ENCODE assay signal across 19 cellular contexts in genomic region chr16:84979516-84979915, GRCh38. TPM values are rescaled to one million over a fixed set of nuclear protein-coding genes. Genes with fewer than 3 reads are reported as not detected.
A peak's percentile ranks its signal among the peaks of the same experiment; 100 is the strongest.
DNase-seq lines count a peak whose midpoint lies in the region; ATAC-seq, FAIRE-seq and TF ChIP-seq lines count a peak whose summit lies in the region.
"Had no signal": no experiment of that assay in that cellular context is flagged by ENCODE, and none has a peak within 500 bp of the region (broad histone marks: within the 10 kb centered on the region; RNA-seq: fewer than 3 reads in every experiment).

No MANE protein-coding gene starts in this region.

- H4K20me1 ChIP-seq in GM23248 (ENCODE audit: insufficient read depth), result no peaks in the 10 kb centered on the region
- H4K20me1 ChIP-seq in PC-3 (ENCODE audit: low read length), result no peaks in the 10 kb centered on the region

- H3K4me3 ChIP-seq in GM23248 (no peak overlapping the region), PC-3 (ENCODE audit: low read length) (no peak overlapping the region)
- H3K4me3 ChIP-seq: GM12878, K562 had no signal

- no peaks in the 10 kb centered on the region for H3K9me2 ChIP-seq in GM23248 (ENCODE audit: insufficient read depth)
- H3K9me2 ChIP-seq in PC-3 (replicated peaks; ENCODE audit: low read length), result no peaks in the 10 kb centered on the region

- H2AFZ ChIP-seq in GM23248 (no peak overlapping the region), PC-3 (ENCODE audit: low read length) (no peak overlapping the region)

- H3K4me3 Mint-ChIP-seq in chondrocyte (ENCODE audit: unreplicated experiment), result no peak overlapping the region
- H3K4me3 Mint-ChIP-seq in mesothelial cell of epicardium, result no peak overlapping the region

- H3K27ac Mint-ChIP-seq in chondrocyte (ENCODE audit: unreplicated experiment), result peak overlapping the region; percentile 9
- peak overlapping the region; percentile 45 for H3K27ac Mint-ChIP-seq in mesothelial cell of epicardium

- H3K9me3 ChIP-seq in GM23248 (ENCODE audit: low read depth) (no peaks in the 10 kb centered on the region), PC-3 (ENCODE audit: low read length) (no peaks in the 10 kb centered on the region)

- intact Hi-C loops in PC-3 (cut with micrococcal nuclease), result no loop called here

- no peak for TF ChIP-seq CTCF in PC-3 (conservative IDR thresholded peaks at IDR 0.05; ENCODE audit: low read depth, low read length)
- TF ChIP-seq CTCF in chondrocyte (IDR thresholded peaks at IDR 0.05), result no peak
- TF ChIP-seq CTCF in mesothelial cell of epicardium (IDR thresholded peaks at IDR 0.05; ENCODE audit: unreplicated experiment), result no peak

- ATAC-seq in PC-3, result peak; percentile 70
- ATAC-seq: GM12878, K562 had no signal

- H3K79me2 ChIP-seq in GM23248 (ENCODE audit: insufficient read depth) (peaks cover 60% of the 10 kb centered on the region), PC-3 (ENCODE audit: low read length) (peaks cover 8% of the 10 kb centered on the region; the same call in 1 of the 2 replicates)

- no peak for TF ChIP-seq POLR2A in H54 (IDR thresholded peaks at IDR 0.05; ENCODE audit: low read depth, low read length)

- H3K4me1 Mint-ChIP-seq in chondrocyte (ENCODE audit: low read depth) (peaks cover 6% of the 10 kb centered on the region), mesothelial cell of epicardium (no peaks in the 10 kb centered on the region)

- H3K36me3 ChIP-seq in GM23248 (ENCODE audit: low read depth) (peaks cover 33% of the 10 kb centered on the region), PC-3 (ENCODE audit: low read depth, low read length) (peaks cover 37% of the 10 kb centered on the region)

- no peak overlapping the region for H3K9ac ChIP-seq in GM23248
- H3K9ac ChIP-seq in PC-3 (ENCODE audit: low read length), result no peak overlapping the region

- POLR2A ChIA-PET in PC-3 (lab: Charles Lee; ENCODE audit: unreplicated experiment), result no interaction called here

- H3K36me3 Mint-ChIP-seq in chondrocyte (ENCODE audit: low read depth) (peaks cover 32% of the 10 kb centered on the region), mesothelial cell of epicardium (peaks cover 34% of the 10 kb centered on the region)

- H3K27me3 Mint-ChIP-seq in chondrocyte (ENCODE audit: low read depth), result no peaks in the 10 kb centered on the region
- no peaks in the 10 kb centered on the region for H3K27me3 Mint-ChIP-seq in mesothelial cell of epicardium (ENCODE audit: low read depth)

- peak; percentile 67 for DNase-seq in GM23248
- DNase-seq in PC-3, result peak; percentile 69
- DNase-seq in chondrocyte (ENCODE audit: low spot score), result no peak
- no peak for DNase-seq in mesothelial cell of epicardium (ENCODE audit: low spot score in 2 of 2, unreplicated experiment in 2 of 2)
- DNase-seq in H54 (ENCODE audit: insufficient read length, low spot score), result no peak
- DNase-seq in ecto neural progenitor cell (ENCODE audit: low spot score), result no peak
- DNase-seq in D341Med (ENCODE audit: low spot score), result no peak
- DNase-seq: AML-193, DMS153, GOT3, NCI-H1105 treated with DMSO at 0.1 percent for 48 hours, NCI-H1694 treated with DMSO at 0.1 percent for 48 hours, NCI-H510A, NCI-H82, OCI-M1, RPMI8226 had no signal

- H3K27ac ChIP-seq in GM23248 (peak overlapping the region; percentile 33), PC-3 (ENCODE audit: low read length) (peak overlapping the region; percentile 28)
- H3K27ac ChIP-seq: C4-2B had no signal

- H3K27me3 ChIP-seq in GM23248 (replicated peaks; ENCODE audit: insufficient read depth) (no peaks in the 10 kb centered on the region), PC-3 (ENCODE audit: low read length) (no peaks in the 10 kb centered on the region)

- no peak for FAIRE-seq in H54 (lab: Jason Lieb, UNC)
- FAIRE-seq: GM12878, K562 had no signal

- whole genome bisulfite sequencing in GM23248 (ENCODE audit: low coverage in 1 of 2, low lambda C conversion rate in 2 of 2, missing lambda C conversion rate in 2 of 2), 2 experiments, result 66 to 72% methylated on average over 4 of the region's 4 CpGs

- in situ Hi-C loops in GM23248 (cut with MboI), result no loop called here

- no peaks in the 10 kb centered on the region for H3K9me3 Mint-ChIP-seq in chondrocyte (ENCODE audit: low read depth)
- no peaks in the 10 kb centered on the region for H3K9me3 Mint-ChIP-seq in mesothelial cell of epicardium

- H3F3A ChIP-seq in GM23248 (ENCODE audit: insufficient read depth), result peaks cover 26% of the 10 kb centered on the region
- H3F3A ChIP-seq in PC-3 (ENCODE audit: low read length, unreplicated experiment), result no peaks in the 10 kb centered on the region

- H3K4me2 ChIP-seq in GM23248 (ENCODE audit: unreplicated experiment) (peak overlapping the region; percentile 43), PC-3 (ENCODE audit: low read length) (0 out of 2 replicates have a peak overlapping the region, but pooled peaks have one; percentile 1)

- CTCF ChIA-PET in PC-3 (lab: Charles Lee), result no interaction called here

- H3K4me1 ChIP-seq in GM23248 (ENCODE audit: insufficient read depth) (peaks cover 28% of the 10 kb centered on the region), PC-3 (ENCODE audit: insufficient read depth, low read length) (peaks cover 27% of the 10 kb centered on the region)

- no TSS peak for BruUV-seq in PC-3 (replicated peaks; lab: Mats Ljungman, UMichigan)

RNA-seq across cellular contexts. Expression of gene ZDHHC7, which starts 31.8 kb away (rescaled TPM):
- total RNA-seq in GM23248 (2014; rRNA removed; shearing (Covaris generic)), result 71.8 and 95.2 TPM in 2 replicates
- 39.3 and 39.9 TPM in 2 replicates for polyA plus RNA-seq in GM23248 (2016; fragmentation: Nextera tagmentation; extraction: Ambion mirVana)
- 37.0 and 42.1 TPM in 2 replicates for total RNA-seq in PC-3 (2014; rRNA removed)
- 45.3 to 51.6 TPM (median 50.2 TPM) in 3 replicates for total RNA-seq in chondrocyte
- total RNA-seq in mesothelial cell of epicardium, result 45.4 to 47.9 TPM (median 45.7 TPM) in 3 replicates

RNA-seq across cellular contexts. Expression of gene KIAA0513, which starts 48.1 kb away (rescaled TPM):
- 5.3 and 7.6 TPM in 2 replicates for total RNA-seq in GM23248 (2014; rRNA removed; shearing (Covaris generic))
- polyA plus RNA-seq in GM23248 (2016; fragmentation: Nextera tagmentation; extraction: Ambion mirVana), result 5.4 and 5.8 TPM in 2 replicates
- total RNA-seq in PC-3 (2014; rRNA removed), result 5.5 and 7.8 TPM in 2 replicates
- 10.4 to 13.0 TPM (median 11.6 TPM) in 3 replicates for total RNA-seq in chondrocyte
- 6.0 to 7.5 TPM (median 6.8 TPM) in 3 replicates for total RNA-seq in mesothelial cell of epicardium

Comparison
In these comparisons a context has a peak if more than half of its experiments do, and no peak if none do; other contexts are left out.
1. DNase-seq: peak in GM23248 (single experiment) and PC-3 (single experiment); none in chondrocyte (single experiment), mesothelial cell of epicardium (0 of 2), H54 (single experiment), ecto neural progenitor cell (single experiment) and D341Med (single experiment).